In genomic region chr1:63073530-63074306, GRCh38 we compare ENCODE assay signal across 10 cellular contexts.
DNase-seq lines count a peak whose midpoint lies in the region; ATAC-seq, FAIRE-seq and TF ChIP-seq lines count a peak whose summit lies in the region.
"Had no signal": no experiment of that assay in that cellular context is flagged by ENCODE, and none has a peak within 500 bp of the region (broad histone marks: within the 10 kb centered on the region; RNA-seq: fewer than 3 reads in every experiment).

No MANE protein-coding gene starts in this region.

- H3K79me2 ChIP-seq in HepG2 (ENCODE audit: insufficient read depth, low read length): no peaks in the 10 kb centered on the region

- H4K20me1 ChIP-seq in HepG2 (ENCODE audit: insufficient read depth, low read length): no peaks in the 10 kb centered on the region

- no peak for FAIRE-seq in HepG2 (lab: Jason Lieb, UNC)

- in situ Hi-C loops in HepG2 (cut with HindIII; ENCODE audit: extremely low pct_ligation_motif_present, low pct_unique_long_range_greater_than_20kb): no loop called here

- peak; percentile 4 for DNase-seq in stimulated activated CD4-positive, alpha-beta T cell treated with anti-CD3 and anti-CD28 coated beads, Interleukin-15, amount 100 ng/mL, for 24 hours
- DNase-seq in stimulated activated CD4-positive, alpha-beta T cell treated with anti-CD3 and anti-CD28 coated beads, Interleukin-1b, Interleukin-23, amount 100 ng/mL, for 48 hours: no peak
- DNase-seq in dorsolateral prefrontal cortex: peak in 8 of 10 donors; percentile 3 to 58 (median 34)
- DNase-seq in HepG2 (ENCODE audit: low spot score): no peak
- no peak for DNase-seq in hepatic stellate cell (ENCODE audit: low spot score)
- DNase-seq in HCEC 1CT: no peak
- DNase-seq: activated naive CD4-positive, alpha-beta T cell treated with anti-CD3 and anti-CD28 coated beads for 36 hours; immature natural killer cell had no signal

- TF ChIP-seq EP300 in HepG2 (IDR thresholded peaks at IDR 0.05; ENCODE audit: low read depth in 2 of 2, low read length in 2 of 2) (no peak), HepG2 (CRISPR knock-in tag; IDR thresholded peaks at IDR 0.05; ENCODE audit: borderline replicate concordance) (no peak)

- H3K27me3 ChIP-seq in dorsolateral prefrontal cortex (peaks cover 0 to 27% (median 7%) of the 10 kb centered on the region in 45 donors), HepG2 (ENCODE audit: control insufficient read depth in 1 of 2, insufficient read depth in 2 of 2, low read length in 2 of 2) (peaks cover 2 to 32% of the 10 kb centered on the region in 2 experiments; a peak in 4 of 5 replicates)

- intact Hi-C loops in dorsolateral prefrontal cortex (cut with DNase I) (loop anchor here in 1 of 2 donors (5.0 to 10.0 kb wide), 3 partner anchors 49 to 229 kb away; no protein-coding TSS in a partner anchor), HepG2 (cut with micrococcal nuclease; ENCODE audit: unreplicated experiment) (no loop called here)

- TF ChIP-seq RAD21 in HepG2 (CRISPR knock-in tag; IDR thresholded peaks at IDR 0.05): no peak

- peak in 52 of 56 donors; percentile 15 to 68 (median 47) for TF ChIP-seq CTCF in dorsolateral prefrontal cortex (IDR thresholded peaks at IDR 0.05 in 54 of 56, conservative IDR thresholded peaks at IDR 0.05 in 2 of 56; ENCODE audit: low read depth in 1 of 56, partially characterized antibody in 56 of 56)
- TF ChIP-seq CTCF in HepG2 (CRISPR knock-in tag; IDR thresholded peaks at IDR 0.05): no peak

- 27% methylated on average over 19 of the region's 39 CpGs for WGBS in HepG2 (ENCODE audit: low lambda C conversion rate)

- no TSS peak for BruUV-seq in HepG2 (replicated peaks; lab: Mats Ljungman, UMichigan)

- H3K4me1 ChIP-seq in HepG2 (ENCODE audit: insufficient read depth, low read length): no peaks in the 10 kb centered on the region

- no peak overlapping the region for H3K4me2 ChIP-seq in HepG2 (ENCODE audit: low read depth, low read length)

- H3K27ac ChIP-seq in dorsolateral prefrontal cortex (peak overlapping the region in 3 of 59 donors; percentile 7 to 33 (median 33)), HepG2 (ENCODE audit: extremely low read length, insufficient read depth, low read length) (no peak overlapping the region)

- peak overlapping the region; percentile 29 to 71 (median 52) for H3K4me3 ChIP-seq in dorsolateral prefrontal cortex
- H3K4me3 ChIP-seq in HepG2 (replicated peaks in 1 of 3; ENCODE audit: insufficient read depth in 1 of 3, low read depth in 2 of 3, low read length in 3 of 3): no peak overlapping the region

- H2AFZ ChIP-seq in HepG2 (ENCODE audit: low read length): no peak overlapping the region

- no peak for TF ChIP-seq POLR2A in HepG2 (IDR thresholded peaks at IDR 0.05; ENCODE audit: insufficient read depth in 1 of 2, low read depth in 2 of 2, low read length in 2 of 2)

- peaks cover 3% of the 10 kb centered on the region; the same call in 1 of the 2 replicates for H3K9me3 ChIP-seq in HepG2 (ENCODE audit: low read length)

- ATAC-seq in HepG2 (0 out of 3 replicates have a peak, but pooled peaks have one; percentile 26), HG03280 (IDR thresholded peaks at IDR 0.05; ENCODE audit: unreplicated experiment) (no peak), GM21619 (IDR thresholded peaks at IDR 0.05; ENCODE audit: unreplicated experiment) (no peak)

- POLR2A ChIA-PET in HepG2 (lab: Yijun Ruan, JAX): no interaction called here

- no peaks in the 10 kb centered on the region for H3K36me3 ChIP-seq in HepG2 (replicated peaks in 1 of 2; ENCODE audit: control insufficient read depth in 1 of 2, insufficient read depth in 2 of 2, low read length in 2 of 2)

- CTCF ChIA-PET in HepG2 (lab: Yijun Ruan, JAX; ENCODE audit: low intra/inter-chr PET ratio, low total read pairs): no interaction called here

- H3K9ac ChIP-seq in HepG2 (ENCODE audit: insufficient read depth, low read depth, low read length): no peak overlapping the region

TF ChIP-seq in HepG2, 621 proteins besides CTCF, POLR2A, EP300 and RAD21 (continues in another document):
- TF ChIP-seq MYPOP (CRISPR knock-in tag; IDR thresholded peaks at IDR 0.05): no peak
- no peak for TF ChIP-seq ZNF292 (CRISPR knock-in tag; IDR thresholded peaks at IDR 0.05; ENCODE audit: borderline replicate concordance, low read depth)
- no peak for TF ChIP-seq ZNF83 (CRISPR knock-in tag; IDR thresholded peaks at IDR 0.05; ENCODE audit: borderline replicate concordance)
- no peak for TF ChIP-seq ZMYM3 (CRISPR knock-in tag; IDR thresholded peaks at IDR 0.05)
- no peak for TF ChIP-seq MBD4 (IDR thresholded peaks at IDR 0.05; ENCODE audit: borderline replicate concordance, low read length)
- TF ChIP-seq ZSCAN25 (CRISPR knock-in tag; IDR thresholded peaks at IDR 0.05): no peak
- TF ChIP-seq ZNF614 (CRISPR knock-in tag; IDR thresholded peaks at IDR 0.05; ENCODE audit: borderline replicate concordance): no peak
- no peak for TF ChIP-seq ZNF570 (CRISPR knock-in tag; IDR thresholded peaks at IDR 0.05; ENCODE audit: borderline replicate concordance)
- TF ChIP-seq ZNF350 (CRISPR knock-in tag; IDR thresholded peaks at IDR 0.05; ENCODE audit: borderline replicate concordance, low read depth): no peak
- TF ChIP-seq ETV6 (CRISPR knock-in tag; conservative IDR thresholded peaks at IDR 0.05): no peak
- no peak for TF ChIP-seq PRDM10 (CRISPR knock-in tag; IDR thresholded peaks at IDR 0.05; ENCODE audit: low read depth)
- no peak for TF ChIP-seq HMGXB3 (CRISPR knock-in tag; IDR thresholded peaks at IDR 0.05; ENCODE audit: borderline replicate concordance)
- no peak for TF ChIP-seq ZNF552 (CRISPR knock-in tag; IDR thresholded peaks at IDR 0.05; ENCODE audit: borderline replicate concordance)
- TF ChIP-seq ZKSCAN5 (CRISPR knock-in tag; IDR thresholded peaks at IDR 0.05): no peak
- no peak for TF ChIP-seq ZNF615 (CRISPR knock-in tag; IDR thresholded peaks at IDR 0.05; ENCODE audit: borderline replicate concordance)
- TF ChIP-seq PHB2 (IDR thresholded peaks at IDR 0.05; ENCODE audit: partially characterized antibody): no peak

Comparison
In these comparisons a context has a peak if more than half of its experiments do, and no peak if none do; other contexts are left out.
1. DNase-seq: peak in stimulated activated CD4-positive, alpha-beta T cell treated with anti-CD3 and anti-CD28 coated beads, Interleukin-15, amount 100 ng/mL, for 24 hours (single experiment) and dorsolateral prefrontal cortex (8 of 10); none in stimulated activated CD4-positive, alpha-beta T cell treated with anti-CD3 and anti-CD28 coated beads, Interleukin-1b, Interleukin-23, amount 100 ng/mL, for 48 hours (single experiment), HepG2 (single experiment), hepatic stellate cell (single experiment) and HCEC 1CT (single experiment).
2. H3K4me3 ChIP-seq: peak in dorsolateral prefrontal cortex (59 of 59); none in HepG2 (0 of 3).